Comparison of ENCODE assay signal across 1 cellular context in genomic region chr17:58665946-58666857, GRCh38.
A peak's percentile ranks its signal among the peaks of the same experiment; 100 is the strongest.
TF ChIP-seq lines count a peak whose summit lies in the region.

No MANE protein-coding gene starts in this region.

TF ChIP-seq in K562, 482 proteins besides CTCF, POLR2A, EP300 and RAD21 (continued from another document and continues in another):
- no peak for TF ChIP-seq MGA (IDR thresholded peaks at IDR 0.05)
- TF ChIP-seq ZNF407 (IDR thresholded peaks at IDR 0.05; ENCODE audit: low read depth), result no peak
- TF ChIP-seq ZFX (CRISPR knock-in tag; IDR thresholded peaks at IDR 0.05), result no peak
- TF ChIP-seq NRF1 (conservative IDR thresholded peaks at IDR 0.05 in 1 of 2, IDR thresholded peaks at IDR 0.05 in 1 of 2), result no peak
- peak in 1 of 2 experiments; percentile 82; a peak in 3 of 4 replicates for TF ChIP-seq NONO (IDR thresholded peaks at IDR 0.05; ENCODE audit: low read depth in 2 of 2, low read length in 1 of 2)
- TF ChIP-seq PHB (CRISPR knock-in tag; IDR thresholded peaks at IDR 0.05), result no peak
- TF ChIP-seq COPS2 (conservative IDR thresholded peaks at IDR 0.05), result no peak
- no peak for TF ChIP-seq RERE (CRISPR knock-in tag; IDR thresholded peaks at IDR 0.05; ENCODE audit: borderline replicate concordance)
- no peak for TF ChIP-seq TBP (optimal IDR thresholded peaks at IDR 0.05; ENCODE audit: low read depth, low read length)
- TF ChIP-seq HMG20B (CRISPR knock-in tag; IDR thresholded peaks at IDR 0.05), result no peak
- no peak for TF ChIP-seq ERF (CRISPR knock-in tag; IDR thresholded peaks at IDR 0.05)
- no peak for TF ChIP-seq CREM (IDR thresholded peaks at IDR 0.05; ENCODE audit: low read depth)
- TF ChIP-seq TAL1 (IDR thresholded peaks at IDR 0.05), result no peak
- peak; percentile 81 for TF ChIP-seq SNAPC5 (CRISPR knock-in tag; IDR thresholded peaks at IDR 0.05)
- TF ChIP-seq SETDB1 (IDR thresholded peaks at IDR 0.05; ENCODE audit: low read length), result no peak
- TF ChIP-seq RCOR1 (IDR thresholded peaks at IDR 0.05; ENCODE audit: borderline replicate concordance in 1 of 2, low read depth in 2 of 2, low read length in 2 of 2), result 0 out of 4 replicates have a peak, but pooled peaks of 1 of the 2 experiments have one; percentile 6
- no peak for TF ChIP-seq IRF9 (tag; IDR thresholded peaks at IDR 0.05)
- TF ChIP-seq MXD1 (CRISPR knock-in tag; IDR thresholded peaks at IDR 0.05; ENCODE audit: borderline replicate concordance, poor library complexity, severe bottlenecking), result no peak
- no peak for TF ChIP-seq TGIF2 (CRISPR knock-in tag; IDR thresholded peaks at IDR 0.05)
- TF ChIP-seq YBX1 (IDR thresholded peaks at IDR 0.05), result no peak
- TF ChIP-seq ZNF224 (CRISPR knock-in tag; IDR thresholded peaks at IDR 0.05), result no peak
- TF ChIP-seq RUNX1 (IDR thresholded peaks at IDR 0.05; ENCODE audit: low read depth), result peak; percentile 86; the same call in 1 of the 2 replicates
- TF ChIP-seq SREBF1 (IDR thresholded peaks at IDR 0.05; ENCODE audit: borderline replicate concordance, low read depth, low read length), result no peak
- no peak for TF ChIP-seq ZNF282 (CRISPR knock-in tag; IDR thresholded peaks at IDR 0.05)
- no peak for TF ChIP-seq POLR3A (IDR thresholded peaks at IDR 0.05; ENCODE audit: borderline replicate concordance, extremely low read depth, insufficient read depth, insufficient read length)
- no peak for TF ChIP-seq ETV6 (IDR thresholded peaks at IDR 0.05; ENCODE audit: borderline replicate concordance in 1 of 2, low read depth in 2 of 2, low read length in 1 of 2)
- no peak for TF ChIP-seq ETV6 (CRISPR knock-in tag; IDR thresholded peaks at IDR 0.05; ENCODE audit: borderline replicate concordance)
